21 cellular contexts compared by ENCODE assay signal in the genomic region with DNA sequence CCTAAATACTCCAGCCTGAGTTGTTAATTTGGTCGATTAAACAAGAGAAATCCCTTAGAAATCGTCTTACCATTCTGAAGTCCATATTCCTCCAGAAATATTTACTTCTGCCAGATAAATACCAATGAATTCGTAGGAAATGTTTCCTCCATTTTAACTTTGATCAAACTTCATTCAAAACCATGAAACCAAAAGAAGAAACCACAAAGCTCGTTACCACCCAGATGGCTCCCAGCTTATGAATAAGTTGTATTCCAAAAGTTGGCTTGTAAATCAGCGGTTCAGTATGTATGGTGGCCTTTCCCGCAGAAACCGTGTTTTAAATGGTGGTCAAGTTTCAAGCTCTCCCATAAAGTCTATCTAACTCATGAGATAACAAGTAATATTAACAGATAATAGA.
A peak's percentile ranks its signal among the peaks of the same experiment; 100 is the strongest.
DNase-seq lines count a peak whose midpoint lies in the region; ATAC-seq and TF ChIP-seq lines count a peak whose summit lies in the region.
"Had no signal": no experiment of that assay in that cellular context is flagged by ENCODE, and none has a peak within 500 bp of the region (broad histone marks: within the 10 kb centered on the region; RNA-seq: fewer than 3 reads in every experiment).

No MANE protein-coding gene starts in this region.

- H3K27ac Mint-ChIP-seq in activated T-cell treated with anti-CD3 and anti-CD28 coated beads, Interleukin-2, amount 50 U/mL, for 24 hours = peak overlapping the region; percentile 87
- H3K27ac Mint-ChIP-seq in IgD-negative memory B cell (peak overlapping the region in 2 of 3 donors; percentile 69 to 81), natural killer cell (peak overlapping the region; percentile 91 to 95)
- H3K27ac Mint-ChIP-seq in activated T-helper 2 cell treated with anti-CD3 and anti-CD28 coated beads, Interferon-gamma antibody, Interleukin-2, Interleukin-4, amounts not matched to agents 10 μg/mL and 5 μg/mL and 100 μg/mL, durations not matched to agents 14 hours and 24 hours and 36 hours = peak overlapping the region; percentile 56
- H3K27ac Mint-ChIP-seq: GM23338, type B pancreatic cell had no signal

- no peaks in the 10 kb centered on the region for H3K36me3 ChIP-seq in lower lobe of right lung
- H3K36me3 ChIP-seq: esophagus muscularis mucosa had no signal

- no peaks in the 10 kb centered on the region for H3K9me3 ChIP-seq in lower lobe of right lung
- H3K9me3 ChIP-seq: esophagus muscularis mucosa had no signal

- H3K4me3 Mint-ChIP-seq in activated T-cell treated with anti-CD3 and anti-CD28 coated beads, Interleukin-2, amount 50 U/mL, for 24 hours = peak overlapping the region; percentile 54
- H3K4me3 Mint-ChIP-seq in IgD-negative memory B cell = no peak overlapping the region
- H3K4me3 Mint-ChIP-seq in activated T-helper 2 cell treated with anti-CD3 and anti-CD28 coated beads, Interferon-gamma antibody, Interleukin-2, Interleukin-4, amounts not matched to agents 10 μg/mL and 5 μg/mL and 100 μg/mL, durations not matched to agents 14 hours and 24 hours and 36 hours (ENCODE audit: low read depth) = peak overlapping the region; percentile 15
- H3K4me3 Mint-ChIP-seq in natural killer cell = peak overlapping the region; percentile 22
- H3K4me3 Mint-ChIP-seq: GM23338, type B pancreatic cell had no signal

- intact Hi-C loops in activated T-helper 2 cell treated with anti-CD3 and anti-CD28 coated beads, Interferon-gamma antibody, Interleukin-2, Interleukin-4, amounts not matched to agents 10 μg/mL and 5 μg/mL and 100 μg/mL, durations not matched to agents 14 hours and 24 hours and 36 hours (cut with micrococcal nuclease) = no loop called here
- intact Hi-C loops in natural killer cell (cut with micrococcal nuclease) (loop anchor here (5.0 kb wide), 1 partner anchor 57 kb away; no protein-coding TSS in a partner anchor), lower lobe of right lung (cut with DNase I) (no loop called here)

- H3K27ac ChIP-seq in lower lobe of right lung = no peak overlapping the region
- H3K27ac ChIP-seq: esophagus muscularis mucosa had no signal

- ATAC-seq in natural killer cell (no peak), lower lobe of right lung (no peak)
- ATAC-seq: GM23338, left lobe of liver, right cardiac atrium had no signal

- no peaks in the 10 kb centered on the region for H3K27me3 Mint-ChIP-seq in activated T-cell treated with anti-CD3 and anti-CD28 coated beads, Interleukin-2, amount 50 U/mL, for 24 hours
- no peaks in the 10 kb centered on the region for H3K27me3 Mint-ChIP-seq in IgD-negative memory B cell
- H3K27me3 Mint-ChIP-seq in activated T-helper 2 cell treated with anti-CD3 and anti-CD28 coated beads, Interferon-gamma antibody, Interleukin-2, Interleukin-4, amounts not matched to agents 10 μg/mL and 5 μg/mL and 100 μg/mL, durations not matched to agents 14 hours and 24 hours and 36 hours (ENCODE audit: low read depth) = no peaks in the 10 kb centered on the region
- H3K27me3 Mint-ChIP-seq in natural killer cell (ENCODE audit: low read depth in 2 of 2) = no peaks in the 10 kb centered on the region
- H3K27me3 Mint-ChIP-seq: type B pancreatic cell had no signal

- peaks cover 44% of the 10 kb centered on the region for H3K4me1 ChIP-seq in lower lobe of right lung

- no peaks in the 10 kb centered on the region for H3K9me3 Mint-ChIP-seq in activated T-cell treated with anti-CD3 and anti-CD28 coated beads, Interleukin-2, amount 50 U/mL, for 24 hours
- H3K9me3 Mint-ChIP-seq in IgD-negative memory B cell (no peaks in the 10 kb centered on the region), natural killer cell (no peaks in the 10 kb centered on the region)
- H3K9me3 Mint-ChIP-seq in activated T-helper 2 cell treated with anti-CD3 and anti-CD28 coated beads, Interferon-gamma antibody, Interleukin-2, Interleukin-4, amounts not matched to agents 10 μg/mL and 5 μg/mL and 100 μg/mL, durations not matched to agents 14 hours and 24 hours and 36 hours = no peaks in the 10 kb centered on the region
- H3K9me3 Mint-ChIP-seq: GM23338, type B pancreatic cell had no signal

- H3K27me3 ChIP-seq in lower lobe of right lung (ENCODE audit: low read depth) = no peaks in the 10 kb centered on the region
- H3K27me3 ChIP-seq: esophagus muscularis mucosa had no signal

- no peak for DNase-seq in activated T-cell treated with anti-CD3 and anti-CD28 coated beads, Interleukin-2, amount 50 U/mL, for 24 hours
- DNase-seq in activated T-cell treated with anti-CD3 and anti-CD28 coated beads, Interleukin-2, amount 50 U/mL, for 1 hour = no peak
- no peak for DNase-seq in activated T-helper 2 cell treated with anti-CD3 and anti-CD28 coated beads, Interferon-gamma antibody, Interleukin-2, Interleukin-4, amounts not matched to agents 10 μg/mL and 5 μg/mL and 100 μg/mL, durations not matched to agents 14 hours and 24 hours and 36 hours (ENCODE audit: low spot score)
- DNase-seq in natural killer cell (no peak), SKM-1 treated with dmso at 0.1 percent for 144 hours (lab: John Stamatoyannopoulos, UW; ENCODE audit: unreplicated experiment) (no peak), HT-29 (ENCODE audit: low spot score) (no peak), lower lobe of right lung (no peak)
- DNase-seq: activated CD8-positive, alpha-beta memory T cell treated with anti-CD3 and anti-CD28 coated beads, Interleukin-2, amount 50 U/mL, for 48 hours; amniotic stem cell; COR-L47; EL; NCI-H187; NCI-H226; NK-92 treated with Interleukin-12 subunit alpha and Interleukin-12 subunit beta, amount 100 ng/mL, for 24 hours; right cardiac atrium; stimulated activated CD4-positive, alpha-beta T cell treated with anti-CD3 and anti-CD28 coated beads, Interleukin-15, amount 100 ng/mL, for 24 hours had no signal

- H3K36me3 Mint-ChIP-seq in activated T-cell treated with anti-CD3 and anti-CD28 coated beads, Interleukin-2, amount 50 U/mL, for 24 hours (ENCODE audit: low read depth) = no peaks in the 10 kb centered on the region
- H3K36me3 Mint-ChIP-seq in IgD-negative memory B cell = peaks cover 1% of the 10 kb centered on the region
- H3K36me3 Mint-ChIP-seq in activated T-helper 2 cell treated with anti-CD3 and anti-CD28 coated beads, Interferon-gamma antibody, Interleukin-2, Interleukin-4, amounts not matched to agents 10 μg/mL and 5 μg/mL and 100 μg/mL, durations not matched to agents 14 hours and 24 hours and 36 hours (ENCODE audit: low read depth) = no peaks in the 10 kb centered on the region
- H3K36me3 Mint-ChIP-seq in natural killer cell = no peaks in the 10 kb centered on the region
- H3K36me3 Mint-ChIP-seq: type B pancreatic cell had no signal

- peaks cover 89% of the 10 kb centered on the region for H3K4me1 Mint-ChIP-seq in activated T-cell treated with anti-CD3 and anti-CD28 coated beads, Interleukin-2, amount 50 U/mL, for 24 hours (ENCODE audit: low read depth)
- H3K4me1 Mint-ChIP-seq in IgD-negative memory B cell = peaks cover 45 to 63% (median 56%) of the 10 kb centered on the region in 3 donors
- H3K4me1 Mint-ChIP-seq in activated T-helper 2 cell treated with anti-CD3 and anti-CD28 coated beads, Interferon-gamma antibody, Interleukin-2, Interleukin-4, amounts not matched to agents 10 μg/mL and 5 μg/mL and 100 μg/mL, durations not matched to agents 14 hours and 24 hours and 36 hours (ENCODE audit: low read depth) = peaks cover 73% of the 10 kb centered on the region
- peaks cover 72 to 76% of the 10 kb centered on the region in 2 donors for H3K4me1 Mint-ChIP-seq in natural killer cell

- TF ChIP-seq CTCF in natural killer cell (IDR thresholded peaks at IDR 0.05) = no peak
- no peak for TF ChIP-seq CTCF in lower lobe of right lung (IDR thresholded peaks at IDR 0.05)

- no peak overlapping the region for H3K4me3 ChIP-seq in lower lobe of right lung
- H3K4me3 ChIP-seq: esophagus muscularis mucosa, GM23338 had no signal

Comparison
In these comparisons a context has a peak if more than half of its experiments do, and no peak if none do; other contexts are left out.
1. H3K4me3 Mint-ChIP-seq: peak in activated T-cell treated with anti-CD3 and anti-CD28 coated beads, Interleukin-2, amount 50 U/mL, for 24 hours (single experiment), activated T-helper 2 cell treated with anti-CD3 and anti-CD28 coated beads, Interferon-gamma antibody, Interleukin-2, Interleukin-4, amounts not matched to agents 10 μg/mL and 5 μg/mL and 100 μg/mL, durations not matched to agents 14 hours and 24 hours and 36 hours (single experiment) and natural killer cell (single experiment); none in IgD-negative memory B cell (0 of 4).
2. Peak in every context shown above with its lines, with median percentiles within 50 percentile points of each other: H3K27ac Mint-ChIP-seq.